8 cellular contexts compared by ENCODE assay signal in the genomic region with DNA sequence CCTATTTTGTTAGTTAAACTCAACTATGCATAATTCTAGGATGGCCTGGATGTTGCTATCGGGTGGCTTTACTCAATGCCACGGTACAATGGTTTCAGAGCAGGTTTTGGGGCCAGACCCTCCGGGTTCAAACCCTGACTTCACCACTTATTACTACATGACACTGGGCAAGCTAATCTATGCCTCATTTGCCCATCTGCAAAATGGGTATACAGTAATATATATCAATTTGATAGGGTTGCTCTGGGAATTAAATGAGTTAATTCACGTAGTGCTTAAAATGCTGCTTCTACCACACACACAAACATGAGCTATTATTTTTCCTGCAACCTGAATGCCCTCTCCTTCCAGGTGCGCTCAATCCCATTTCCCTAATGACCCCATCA.
A peak's percentile ranks its signal among the peaks of the same experiment; 100 is the strongest.
DNase-seq lines count a peak whose midpoint lies in the region; ATAC-seq and TF ChIP-seq lines count a peak whose summit lies in the region.

No MANE protein-coding gene starts in this region.

- H3K27me3 ChIP-seq in BLaER1 = no peaks in the 10 kb centered on the region
- no peaks in the 10 kb centered on the region for H3K27me3 ChIP-seq in MM.1S (replicated peaks; ENCODE audit: insufficient read depth, low read length)
- H3K27me3 ChIP-seq in duodenal mucosa (ENCODE audit: control insufficient read depth in 1 of 2, insufficient read depth in 2 of 2, low read length in 2 of 2) = no peaks in the 10 kb centered on the region

- DNase-seq in MM.1S = no peak
- no peak for DNase-seq in stimulated activated naive CD4-positive, alpha-beta T cell (lab: John Stamatoyannopoulos, UW)
- DNase-seq in NCI-H2107 treated with DMSO at 0.1 percent for 48 hours (lab: John Stamatoyannopoulos, UW; ENCODE audit: unreplicated experiment) = no peak
- no peak for DNase-seq in SKM-1 (lab: John Stamatoyannopoulos, UW; ENCODE audit: unreplicated experiment)

- peak overlapping the region; percentile 81 for H3K4me3 ChIP-seq in BLaER1
- H3K4me3 ChIP-seq in MM.1S (ENCODE audit: low read length) = peak overlapping the region; percentile 81
- H3K4me3 ChIP-seq in duodenal mucosa (ENCODE audit: low read depth in 1 of 2, low read length in 2 of 2) = peak overlapping the region; percentile 94 to 97

- H3F3A ChIP-seq in MM.1S (ENCODE audit: insufficient read depth, low read length) = no peaks in the 10 kb centered on the region

- peaks cover 8% of the 10 kb centered on the region for H3K36me3 Mint-ChIP-seq in nephron (ENCODE audit: low read depth)

- no peaks in the 10 kb centered on the region for H3K79me2 ChIP-seq in MM.1S (ENCODE audit: low read length)

- H3K9me3 Mint-ChIP-seq in nephron = no peaks in the 10 kb centered on the region

- ATAC-seq in GM21390 (IDR thresholded peaks at IDR 0.05; ENCODE audit: unreplicated experiment) = no peak

- H3K4me1 ChIP-seq in BLaER1 = peaks cover 24% of the 10 kb centered on the region
- H3K4me1 ChIP-seq in MM.1S (ENCODE audit: low read length) = no peaks in the 10 kb centered on the region
- H3K4me1 ChIP-seq in duodenal mucosa (ENCODE audit: control insufficient read depth in 1 of 2, insufficient read depth in 2 of 2, low read length in 2 of 2) = peaks cover 9 to 34% of the 10 kb centered on the region in 2 donors

- peak overlapping the region; percentile 89 for H2AFZ ChIP-seq in MM.1S (ENCODE audit: low read length)

- H3K4me3 Mint-ChIP-seq in nephron = peak overlapping the region; percentile 92 to 94 (median 94)

- H3K9me3 ChIP-seq in BLaER1 (no peaks in the 10 kb centered on the region), MM.1S (replicated peaks; ENCODE audit: insufficient read depth, low read length) (no peaks in the 10 kb centered on the region), duodenal mucosa (ENCODE audit: control insufficient read depth in 1 of 2, low read length in 2 of 2) (no peaks in the 10 kb centered on the region)

- H3K36me3 ChIP-seq in BLaER1 (peaks cover 5% of the 10 kb centered on the region; the same call in 1 of the 2 replicates), MM.1S (replicated peaks; ENCODE audit: insufficient read depth, low read length) (no peaks in the 10 kb centered on the region), duodenal mucosa (ENCODE audit: control insufficient read depth in 1 of 2, insufficient read depth in 2 of 2, low read length in 2 of 2) (peaks cover 0 to under 1% of the 10 kb centered on the region in 2 donors)

- H3K4me2 ChIP-seq in BLaER1 (peak overlapping the region; percentile 88), MM.1S (ENCODE audit: low read depth, low read length) (peak overlapping the region; percentile 79)

- H3K9me2 ChIP-seq in MM.1S (replicated peaks; ENCODE audit: insufficient read depth, low read length) = no peaks in the 10 kb centered on the region

- no peak for TF ChIP-seq CTCF in MM.1S (IDR thresholded peaks at IDR 0.05; ENCODE audit: low read length)
- TF ChIP-seq CTCF in nephron (IDR thresholded peaks at IDR 0.05; ENCODE audit: unreplicated experiment in 3 of 3) = no peak

- H4K20me1 ChIP-seq in BLaER1 (peaks cover 6% of the 10 kb centered on the region; the same call in 1 of the 2 replicates), MM.1S (ENCODE audit: insufficient read depth, low read length) (no peaks in the 10 kb centered on the region)

- peak overlapping the region; percentile 98 to 99 (median 98) for H3K27ac Mint-ChIP-seq in nephron

- H3K9ac ChIP-seq in BLaER1 (peak overlapping the region; percentile 88), MM.1S (ENCODE audit: low read length) (no peak overlapping the region), duodenal mucosa (ENCODE audit: low read depth in 1 of 2, low read length in 2 of 2) (peak overlapping the region; percentile 91 to 97)

- peaks cover 35% of the 10 kb centered on the region for H3K4me1 Mint-ChIP-seq in nephron

- H3K27me3 Mint-ChIP-seq in nephron (ENCODE audit: low read depth) = no peaks in the 10 kb centered on the region

- H3K27ac ChIP-seq in BLaER1 = peak overlapping the region; percentile 88
- no peak overlapping the region for H3K27ac ChIP-seq in MM.1S (ENCODE audit: low read length)
- H3K27ac ChIP-seq in duodenal mucosa (ENCODE audit: low read depth, low read length) = no peak overlapping the region
